In genomic region chr6:25369450-25370086, GRCh38 we compare ENCODE assay signal across 8 cellular contexts.
A peak's percentile ranks its signal among the peaks of the same experiment; 100 is the strongest.
DNase-seq lines count a peak whose midpoint lies in the region; ATAC-seq, FAIRE-seq and TF ChIP-seq lines count a peak whose summit lies in the region.

No MANE protein-coding gene starts in this region.

- peak overlapping the region; percentile 60 for H3K27ac Mint-ChIP-seq in Calu3 (ENCODE audit: unreplicated experiment)
- peak overlapping the region; percentile 83 to 86 for H3K27ac Mint-ChIP-seq in activated naive CD4-positive, alpha-beta T cell treated with anti-CD3 and anti-CD28 coated beads, Interleukin-2, amount 50 U/mL, for 72 hours

- no peak for FAIRE-seq in frontal cortex (lab: Jason Lieb, UNC)

- peaks cover 51% of the 10 kb centered on the region for H3K79me2 ChIP-seq in PC-9 (ENCODE audit: low read depth)

- H3K27ac ChIP-seq in aorta (ENCODE audit: low read depth in 1 of 2, low read length in 2 of 2) (peak overlapping the region in 1 of 2 donors; percentile 78), PC-9 (no peak overlapping the region)

- peak; percentile 11 to 26 for ATAC-seq in activated naive CD4-positive, alpha-beta T cell treated with anti-CD3 and anti-CD28 coated beads, Interleukin-2, amount 50 U/mL, for 72 hours
- ATAC-seq in aorta (ENCODE audit: low FRiP score), result peak; percentile 37
- no peak for ATAC-seq in GM21447 (IDR thresholded peaks at IDR 0.05; ENCODE audit: unreplicated experiment)

- H3F3A ChIP-seq in PC-9 (ENCODE audit: insufficient read depth, low read depth), result no peaks in the 10 kb centered on the region

- H3K9me3 ChIP-seq in aorta (ENCODE audit: control insufficient read depth, low read length) (no peaks in the 10 kb centered on the region), PC-9 (ENCODE audit: insufficient read depth, low read depth) (no peaks in the 10 kb centered on the region)

- DNase-seq in Calu3 (peak; percentile 38), NCI-H1694 (lab: John Stamatoyannopoulos, UW) (peak; percentile 93), kidney glomerular epithelial cell (lab: John Stamatoyannopoulos, UW) (peak; percentile 44), aorta (no peak), PC-9 (no peak), frontal cortex (ENCODE audit: low spot score in 2 of 2) (no peak)
- peak in 1 of 2 donors; percentile 13 for DNase-seq in activated naive CD4-positive, alpha-beta T cell treated with anti-CD3 and anti-CD28 coated beads, Interleukin-2, amount 50 U/mL, for 72 hours (ENCODE audit: low spot score in 2 of 2)

- no peaks in the 10 kb centered on the region for H3K36me3 Mint-ChIP-seq in Calu3 (ENCODE audit: insufficient read depth, unreplicated experiment)
- H3K36me3 Mint-ChIP-seq in activated naive CD4-positive, alpha-beta T cell treated with anti-CD3 and anti-CD28 coated beads, Interleukin-2, amount 50 U/mL, for 72 hours, result peaks cover 8 to 23% of the 10 kb centered on the region in 2 donors

- BruUV-seq in Calu3 (replicated peaks; lab: Mats Ljungman, UMichigan) (no TSS peak), PC-9 (replicated peaks; lab: Mats Ljungman, UMichigan) (no TSS peak)

- no peaks in the 10 kb centered on the region for H3K36me3 ChIP-seq in aorta (ENCODE audit: control insufficient read depth in 1 of 2, insufficient read depth in 2 of 2, low read length in 1 of 2)
- no peaks in the 10 kb centered on the region for H3K36me3 ChIP-seq in PC-9 (ENCODE audit: low read depth)

- no peaks in the 10 kb centered on the region for H3K27me3 Mint-ChIP-seq in Calu3 (ENCODE audit: unreplicated experiment)

- H3K4me3 Mint-ChIP-seq in Calu3 (ENCODE audit: low read depth, unreplicated experiment), result peak overlapping the region; percentile 56

- H3K4me1 ChIP-seq in aorta (ENCODE audit: control insufficient read depth in 1 of 2, insufficient read depth in 2 of 2, low read length in 2 of 2) (peaks cover 8 to 18% of the 10 kb centered on the region in 2 donors), PC-9 (replicated peaks; ENCODE audit: insufficient read depth) (peaks cover 7% of the 10 kb centered on the region; the same call in 1 of the 2 replicates)

- H2AFZ ChIP-seq in PC-9, result no peak overlapping the region

- H3K4me1 Mint-ChIP-seq in Calu3 (ENCODE audit: low read depth, unreplicated experiment), result peaks cover 82% of the 10 kb centered on the region

- no peak for TF ChIP-seq CTCF in Calu3 (IDR thresholded peaks at IDR 0.05; ENCODE audit: unreplicated experiment)
- TF ChIP-seq CTCF in PC-9 (conservative IDR thresholded peaks at IDR 0.05), result no peak

- H3K9me3 Mint-ChIP-seq in Calu3 (ENCODE audit: low read depth, unreplicated experiment), result peaks cover 3% of the 10 kb centered on the region
- H3K9me3 Mint-ChIP-seq in activated naive CD4-positive, alpha-beta T cell treated with anti-CD3 and anti-CD28 coated beads, Interleukin-2, amount 50 U/mL, for 72 hours, result peaks cover 3 to 16% of the 10 kb centered on the region in 2 donors

- H3K9me2 ChIP-seq in PC-9 (ENCODE audit: insufficient read depth), result 0 out of 2 replicates have a peak, but pooled peaks cover 3% of the 10 kb centered on the region

- intact Hi-C loops in Calu3 (cut with micrococcal nuclease; ENCODE audit: unreplicated experiment) (loop anchor here (5.0 kb wide), 2 partner anchors 48 to 103 kb away; no protein-coding TSS in a partner anchor), aorta (cut with DNase I) (no loop called here), PC-9 (cut with micrococcal nuclease; ENCODE audit: unreplicated experiment) (no loop called here)

- no peak overlapping the region for H3K4me2 ChIP-seq in PC-9

- no peak overlapping the region for H3K4me3 ChIP-seq in aorta (ENCODE audit: low read length in 2 of 2)
- no peak overlapping the region for H3K4me3 ChIP-seq in PC-9

- H4K20me1 ChIP-seq in PC-9 (ENCODE audit: insufficient read depth), result no peaks in the 10 kb centered on the region; the same call in 1 of the 2 replicates

- POLR2A ChIA-PET in PC-9 (lab: Charles Lee; ENCODE audit: unreplicated experiment), result interaction anchor here (0.7 kb wide), 1 partner anchor 103 kb away, joined by 6 read pairs; no protein-coding TSS in a partner anchor

- CTCF ChIA-PET in Calu3 (lab: Charles Lee), result interaction anchor here (0.5 to 2.0 kb wide), 10 partner anchors 8 to 122 kb away, joined by 3 to 7 read pairs (median 3); partner anchors contain the start of gene CARMIL1
- CTCF ChIA-PET in PC-9 (lab: Charles Lee), result no interaction called here

- no peaks in the 10 kb centered on the region for H3K27me3 ChIP-seq in aorta (ENCODE audit: control insufficient read depth in 1 of 2, insufficient read depth in 2 of 2, low read length in 1 of 2)
- no peaks in the 10 kb centered on the region for H3K27me3 ChIP-seq in PC-9 (ENCODE audit: insufficient read depth, low read depth)

- WGBS in aorta, 2 donors, result 14 to 22% methylated on average over 9 of the region's 9 CpGs

Comparison
In these comparisons a context has a peak if more than half of its experiments do, and no peak if none do; other contexts are left out.
1. DNase-seq: peak in Calu3 (single experiment), NCI-H1694 (single experiment) and kidney glomerular epithelial cell (single experiment); none in aorta (0 of 2), PC-9 (0 of 2) and frontal cortex (0 of 2).